Comparison of ENCODE assay signal across 8 cellular contexts in the genomic region with DNA sequence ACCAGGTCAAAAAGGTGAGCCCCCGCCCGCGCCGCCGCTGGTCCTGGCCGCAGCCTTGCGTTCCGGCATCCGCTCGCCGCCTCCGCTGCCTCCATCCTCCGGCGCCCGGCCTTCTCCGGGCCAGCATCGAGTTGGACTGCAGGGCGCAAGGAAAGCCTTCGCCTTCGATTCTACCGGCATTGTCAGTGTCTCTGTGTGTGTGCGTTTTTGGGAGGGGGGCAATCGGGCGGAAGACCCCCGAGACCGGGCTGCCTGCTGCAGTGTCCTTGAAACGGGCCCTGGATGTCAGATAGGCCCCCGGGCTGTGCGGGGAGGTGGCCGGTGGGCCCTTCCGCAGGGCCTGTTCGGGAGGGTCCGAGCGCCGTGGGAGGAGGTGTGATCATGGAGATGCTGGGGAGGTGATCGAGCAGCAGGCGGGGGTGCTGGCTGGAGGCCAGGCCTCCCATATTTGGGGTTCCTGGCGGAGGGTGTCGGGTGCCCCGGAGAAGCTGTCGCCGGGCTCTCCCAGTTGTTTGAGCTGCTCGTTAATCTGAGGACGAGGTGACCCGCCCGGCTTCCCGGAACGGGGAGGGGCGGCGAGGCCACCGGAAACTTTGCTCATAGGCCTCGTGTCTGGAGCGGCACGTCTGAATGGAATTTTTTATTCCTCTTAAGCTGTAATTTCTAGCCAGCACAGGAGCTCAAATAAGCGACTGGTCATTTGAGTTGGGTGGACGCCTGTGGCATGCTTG.
A peak's percentile ranks its signal among the peaks of the same experiment; 100 is the strongest.
DNase-seq lines count a peak whose midpoint lies in the region; ATAC-seq and TF ChIP-seq lines count a peak whose summit lies in the region.

No MANE protein-coding gene starts in this region.

- H3K27ac ChIP-seq in layer of hippocampus (ENCODE audit: low read depth, low read length) = peak overlapping the region; percentile 85

- H3K4me3 ChIP-seq in cardiac fibroblast (replicated peaks in 1 of 2; ENCODE audit: low read depth in 2 of 2, low read length in 2 of 2) = peak overlapping the region; percentile 96

- ATAC-seq in GM19328 (IDR thresholded peaks at IDR 0.05; ENCODE audit: unreplicated experiment) (peak; percentile 12), HG03469 (IDR thresholded peaks at IDR 0.05; ENCODE audit: unreplicated experiment) (peak; percentile 2)

- DNase-seq in AML-193 (lab: John Stamatoyannopoulos, UW) (peak; percentile 11 to 17), cardiac fibroblast (ENCODE audit: low read depth in 2 of 2) (peak; percentile 74 to 77), NCI-H1930 (lab: John Stamatoyannopoulos, UW) (no peak)
- peak; percentile 53 for DNase-seq in activated CD4-positive, CD25-positive, alpha-beta regulatory T cell treated with anti-CD3 and anti-CD28 coated beads, Interleukin-2, amount 50 U/mL, for 16 hours (ENCODE audit: low read depth, low spot score)
- peak; percentile 78 for DNase-seq in stimulated activated CD4-positive, alpha-beta T cell treated with anti-CD3 and anti-CD28 coated beads, Interleukin-4, amount 100 ng/mL, for 1 hour

- no peak for TF ChIP-seq CTCF in cardiac fibroblast (IDR thresholded peaks at IDR 0.05; ENCODE audit: low read depth, low read length)

- no peaks in the 10 kb centered on the region for H3K27me3 ChIP-seq in layer of hippocampus (ENCODE audit: control insufficient read depth, insufficient read depth, low read length)

Comparison
In these comparisons a context has a peak if more than half of its experiments do, and no peak if none do; other contexts are left out.
1. DNase-seq: peak in AML-193 (2 of 2), activated CD4-positive, CD25-positive, alpha-beta regulatory T cell treated with anti-CD3 and anti-CD28 coated beads, Interleukin-2, amount 50 U/mL, for 16 hours (single experiment), cardiac fibroblast (2 of 2) and stimulated activated CD4-positive, alpha-beta T cell treated with anti-CD3 and anti-CD28 coated beads, Interleukin-4, amount 100 ng/mL, for 1 hour (single experiment); none in NCI-H1930 (0 of 2).